17 cellular contexts compared by ENCODE assay signal in the genomic region with DNA sequence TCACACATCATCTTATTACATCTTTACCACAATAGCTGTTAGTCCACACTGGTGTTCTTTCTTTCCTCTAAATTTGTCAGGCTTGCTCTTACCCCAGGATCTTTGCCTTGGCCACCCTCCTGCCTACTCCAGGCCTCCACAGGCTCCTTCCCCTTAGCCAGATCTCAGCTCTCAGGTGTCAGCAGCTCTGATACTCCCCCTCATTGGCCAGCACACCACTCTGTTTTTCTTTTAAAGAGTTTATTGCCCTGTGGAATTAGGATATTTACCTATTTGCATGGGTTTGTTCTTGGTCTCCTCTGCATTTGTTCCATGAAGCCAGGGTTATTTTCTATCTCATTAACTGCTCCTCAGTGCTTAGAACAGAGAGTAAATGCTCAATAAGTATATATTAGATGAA. TPM values are rescaled to one million over a fixed set of nuclear protein-coding genes. Genes with fewer than 3 reads are reported as not detected.
A peak's percentile ranks its signal among the peaks of the same experiment; 100 is the strongest.
DNase-seq lines count a peak whose midpoint lies in the region; ATAC-seq and TF ChIP-seq lines count a peak whose summit lies in the region.
"Had no signal": no experiment of that assay in that cellular context is flagged by ENCODE, and none has a peak within 500 bp of the region (broad histone marks: within the 10 kb centered on the region; RNA-seq: fewer than 3 reads in every experiment).

No MANE protein-coding gene starts in this region.

- no peaks in the 10 kb centered on the region for H3K9me3 Mint-ChIP-seq in HFFc6
- H3K9me3 Mint-ChIP-seq: activated CD4-positive, alpha-beta T cell treated with anti-CD3 and anti-CD28 coated beads, Interleukin-2, amount 10 ng/mL, durations not matched to agents 24 days and 14 days had no signal

- H3K4me3 ChIP-seq in HUES6 (ENCODE audit: low read depth, low read length): peak overlapping the region; percentile 74
- H3K4me3 ChIP-seq in NT2/D1 (ENCODE audit: insufficient read length, low read depth): peak overlapping the region; percentile 20
- H3K4me3 ChIP-seq in iPS-11a (ENCODE audit: low read depth, low read length): peak overlapping the region; percentile 64
- H3K4me3 ChIP-seq in psoas muscle: peak overlapping the region; percentile 33
- H3K4me3 ChIP-seq: K562, uterus had no signal

- H3K9me3 ChIP-seq in HUES6 (ENCODE audit: control insufficient read depth, insufficient read depth, low read depth, low read length) (no peaks in the 10 kb centered on the region), NT2/D1 (ENCODE audit: insufficient read depth, low read length) (no peaks in the 10 kb centered on the region), psoas muscle (no peaks in the 10 kb centered on the region)
- H3K9me3 ChIP-seq: uterus had no signal

- no peaks in the 10 kb centered on the region for H3K27me3 ChIP-seq in HUES6 (ENCODE audit: control insufficient read depth, insufficient read depth, low read length)
- H3K27me3 ChIP-seq in NT2/D1 (ENCODE audit: insufficient read depth, insufficient read length): no peaks in the 10 kb centered on the region
- H3K27me3 ChIP-seq in psoas muscle (ENCODE audit: insufficient read depth in 3 of 3, low read length in 2 of 3): peaks cover 0 to 3% (median 0%) of the 10 kb centered on the region in 3 donors
- H3K27me3 ChIP-seq: uterus had no signal

- no peak for DNase-seq in NT2/D1 (ENCODE audit: low read depth, low spot score)
- DNase-seq in psoas muscle: no peak
- no peak for DNase-seq in HFFc6
- no peak for DNase-seq in cortex of kidney (lab: John Stamatoyannopoulos, UW)
- DNase-seq: activated CD4-positive, alpha-beta T cell treated with anti-CD3 and anti-CD28 coated beads, Interleukin-2, amount 10 ng/mL, durations not matched to agents 24 days and 14 days; activated gamma-delta T cell; amniotic stem cell; effector memory CD4-positive, alpha-beta T cell; EL; left cardiac atrium; NCI-H82; uterus had no signal

- H3K4me1 ChIP-seq in HUES6 (ENCODE audit: control insufficient read depth, insufficient read depth, low read length) (peaks cover 56% of the 10 kb centered on the region), NT2/D1 (ENCODE audit: insufficient read depth, insufficient read length) (peaks cover 2% of the 10 kb centered on the region), psoas muscle (no peaks in the 10 kb centered on the region)
- H3K4me1 ChIP-seq: uterus had no signal

- H3K9ac ChIP-seq in HUES6 (ENCODE audit: low read length): peak overlapping the region; percentile 67
- peak overlapping the region; percentile 13 for H3K9ac ChIP-seq in NT2/D1 (ENCODE audit: insufficient read length, low read depth)

- H3K27me3 Mint-ChIP-seq in HFFc6 (ENCODE audit: insufficient read depth): peaks cover 11% of the 10 kb centered on the region
- H3K27me3 Mint-ChIP-seq: activated CD4-positive, alpha-beta T cell treated with anti-CD3 and anti-CD28 coated beads, Interleukin-2, amount 10 ng/mL, durations not matched to agents 24 days and 14 days had no signal

- H3K27ac Mint-ChIP-seq in HFFc6: no peak overlapping the region
- H3K27ac Mint-ChIP-seq: activated CD4-positive, alpha-beta T cell treated with anti-CD3 and anti-CD28 coated beads, Interleukin-2, amount 10 ng/mL, durations not matched to agents 24 days and 14 days had no signal

- H3K36me3 ChIP-seq in HUES6 (ENCODE audit: control insufficient read depth, insufficient read depth, low read length) (peaks cover 8% of the 10 kb centered on the region), NT2/D1 (ENCODE audit: insufficient read depth, insufficient read length, low read length) (no peaks in the 10 kb centered on the region), psoas muscle (ENCODE audit: insufficient read depth in 1 of 2, low read depth in 1 of 2) (no peaks in the 10 kb centered on the region)
- H3K36me3 ChIP-seq: uterus had no signal

- H3K27ac ChIP-seq in HUES6 (ENCODE audit: low read depth, low read length) (peak overlapping the region; percentile 53; the same call in 1 of the 2 replicates), psoas muscle (no peak overlapping the region)
- H3K27ac ChIP-seq: uterus had no signal

- H3K36me3 Mint-ChIP-seq in HFFc6 (ENCODE audit: low read depth): no peaks in the 10 kb centered on the region; the same call in 1 of the 2 replicates

- peaks cover 54% of the 10 kb centered on the region for H3K4me1 Mint-ChIP-seq in HFFc6 (ENCODE audit: low read depth)
- H3K4me1 Mint-ChIP-seq: activated CD4-positive, alpha-beta T cell treated with anti-CD3 and anti-CD28 coated beads, Interleukin-2, amount 10 ng/mL, durations not matched to agents 24 days and 14 days had no signal

- no peak for TF ChIP-seq CTCF in psoas muscle (IDR thresholded peaks at IDR 0.05)
- TF ChIP-seq CTCF in HFFc6 (IDR thresholded peaks at IDR 0.05): no peak

- ATAC-seq in psoas muscle (no peak), HG03521 (IDR thresholded peaks at IDR 0.05; ENCODE audit: unreplicated experiment) (no peak)
- ATAC-seq: HCT116, K562, left cardiac atrium had no signal

- no peak overlapping the region for H3K4me3 Mint-ChIP-seq in HFFc6
- H3K4me3 Mint-ChIP-seq: activated CD4-positive, alpha-beta T cell treated with anti-CD3 and anti-CD28 coated beads, Interleukin-2, amount 10 ng/mL, durations not matched to agents 24 days and 14 days had no signal

- intact Hi-C loops in psoas muscle (cut with DNase I): no loop called here

RNA-seq across cellular contexts. Expression of gene GCNT2, which starts 36.7 kb away (rescaled TPM):
- 10 to 100 TPM; 10.1 to 23.1 (median 12.8) TPM for total RNA-seq in psoas muscle
- polyA plus RNA-seq in psoas muscle: 1 to 10 TPM in 2 of 3 donors, under 1 TPM in 1; 0.27 to 4.5 (median 1.1) TPM
- 1 to 10 TPM in 4 of 6 experiments, under 1 TPM in 2; 0.14 to 7.1 (median 5.7) TPM for total RNA-seq in HFFc6 (2021; fragmentation: NEBNext Ultra II Directional; extraction: Animal tissue kit (Norgen Biotek cat#: 25700))

Comparison
In these comparisons a context has a peak if more than half of its experiments do, and no peak if none do; other contexts are left out.
1. H3K4me3 ChIP-seq: peak in every context shown above with its lines; median percentile 74 in HUES6; 64 in iPS-11a; 33 in psoas muscle; 20 in NT2/D1.